17 cellular contexts compared by ENCODE assay signal in the genomic region with DNA sequence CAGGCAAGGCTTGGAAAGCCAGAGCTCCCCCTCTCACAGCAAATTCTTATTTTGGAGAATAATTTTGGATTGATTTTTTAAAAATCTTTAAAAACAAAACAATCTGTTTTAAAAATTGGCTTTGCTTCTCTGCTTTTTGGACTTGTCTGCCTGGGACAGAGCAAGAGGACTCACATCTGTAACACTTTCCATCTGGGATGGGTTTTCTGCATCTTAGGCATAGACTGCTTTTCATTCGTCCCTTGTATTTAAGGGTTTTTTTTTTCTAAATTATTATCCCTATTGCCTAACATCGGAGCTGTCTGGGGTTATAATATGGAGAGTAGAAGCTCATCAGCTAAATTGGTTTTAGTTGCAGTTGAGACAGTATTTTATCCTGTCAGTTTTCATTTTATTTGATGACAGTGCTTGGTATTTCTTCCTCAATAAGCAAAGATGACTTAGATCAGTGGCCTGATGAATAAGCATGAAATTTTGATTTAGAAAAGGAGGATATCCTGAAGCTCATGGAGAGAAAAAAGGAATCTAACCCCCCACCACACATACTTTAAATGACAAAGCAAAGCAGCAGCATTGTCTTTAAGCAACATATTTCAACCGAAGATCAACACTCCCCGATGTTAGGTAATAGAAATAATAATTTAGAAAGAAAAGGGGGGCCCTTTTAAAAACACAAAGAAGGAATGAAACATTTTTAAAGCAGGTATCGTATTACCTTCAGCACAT. TPM values are rescaled to one million over a fixed set of nuclear protein-coding genes. Genes with fewer than 3 reads are reported as not detected.
DNase-seq lines count a peak whose midpoint lies in the region; ATAC-seq and TF ChIP-seq lines count a peak whose summit lies in the region.
"Had no signal": no experiment of that assay in that cellular context is flagged by ENCODE, and none has a peak within 500 bp of the region (broad histone marks: within the 10 kb centered on the region; RNA-seq: fewer than 3 reads in every experiment).

No MANE protein-coding gene starts in this region.

- H3K4me1 ChIP-seq in adipocyte (ENCODE audit: control insufficient read depth, insufficient read depth, low read length) (peaks cover 43% of the 10 kb centered on the region), mesenchymal stem cell (ENCODE audit: control insufficient read depth, insufficient read depth, low read depth, low read length) (peaks cover 22% of the 10 kb centered on the region)

- H3K4me1 Mint-ChIP-seq in activated naive CD4-positive, alpha-beta T cell treated with anti-CD3 and anti-CD28 coated beads, Interleukin-2, amount 10 ng/mL, durations not matched to agents 7 days and 5 days, result peaks cover 17% of the 10 kb centered on the region
- H3K4me1 Mint-ChIP-seq in type B pancreatic cell (ENCODE audit: unreplicated experiment), result peaks cover 12% of the 10 kb centered on the region

- CTCF ChIA-PET in activated naive CD4-positive, alpha-beta T cell treated with anti-CD3 and anti-CD28 coated beads, Interleukin-2, amount 10 ng/mL, durations not matched to agents 7 days and 5 days (lab: Charles Lee), result no interaction called here

- H3K9ac ChIP-seq in adipocyte (ENCODE audit: low read length) (no peak overlapping the region), mesenchymal stem cell (ENCODE audit: low read length) (peak overlapping the region; percentile 90)

- no peak overlapping the region for H3K27ac Mint-ChIP-seq in activated naive CD4-positive, alpha-beta T cell treated with anti-CD3 and anti-CD28 coated beads, Interleukin-2, amount 10 ng/mL, durations not matched to agents 7 days and 5 days
- H3K27ac Mint-ChIP-seq in type B pancreatic cell, result peak overlapping the region; percentile 95

- H3K27me3 Mint-ChIP-seq in activated naive CD4-positive, alpha-beta T cell treated with anti-CD3 and anti-CD28 coated beads, Interleukin-2, amount 10 ng/mL, durations not matched to agents 7 days and 5 days, result peaks cover 51% of the 10 kb centered on the region
- H3K27me3 Mint-ChIP-seq in type B pancreatic cell, result peaks cover 12% of the 10 kb centered on the region

- H2BK5ac ChIP-seq in mesenchymal stem cell (ENCODE audit: low read depth, low read length, poor library complexity, severe bottlenecking), result no peak overlapping the region

- H3K27me3 ChIP-seq in adipocyte (replicated peaks; ENCODE audit: control insufficient read depth, insufficient read depth, low read length) (no peaks in the 10 kb centered on the region), mesenchymal stem cell (ENCODE audit: control insufficient read depth in 1 of 2, insufficient read depth in 1 of 2, low read length in 2 of 2) (peaks cover 0 to 31% of the 10 kb centered on the region in 2 experiments)

- no peak overlapping the region for H2AFZ ChIP-seq in mesenchymal stem cell (ENCODE audit: low read depth, low read length)

- H3K4ac ChIP-seq in mesenchymal stem cell (ENCODE audit: low read depth in 1 of 2, low read length in 2 of 2), result no peak overlapping the region

- in situ Hi-C loops in KBM-7 (cut with MboI; ENCODE audit: low pct_unique_long_range_greater_than_20kb, low sequenced_read_pairs), result no loop called here

- no peak overlapping the region for H3K14ac ChIP-seq in mesenchymal stem cell (ENCODE audit: low read length in 2 of 2)

- H3K4me2 ChIP-seq in mesenchymal stem cell (ENCODE audit: low read length, poor library complexity, severe bottlenecking), result peak overlapping the region; percentile 99

- H3K36me3 ChIP-seq in adipocyte (ENCODE audit: control insufficient read depth, insufficient read depth, low read length, severe bottlenecking) (no peaks in the 10 kb centered on the region), mesenchymal stem cell (ENCODE audit: control insufficient read depth in 1 of 2, insufficient read depth in 2 of 2, low read depth in 1 of 2, low read length in 2 of 2) (peaks cover 0 to 6% of the 10 kb centered on the region in 2 experiments)

- no peak overlapping the region for H2AK5ac ChIP-seq in mesenchymal stem cell (ENCODE audit: low read length, severe bottlenecking)

- H4K8ac ChIP-seq in mesenchymal stem cell (ENCODE audit: low read length), result no peak overlapping the region

- H4K91ac ChIP-seq in mesenchymal stem cell (ENCODE audit: low read length), result no peak overlapping the region

- H3K9me3 ChIP-seq in adipocyte (ENCODE audit: control insufficient read depth, low read length) (no peaks in the 10 kb centered on the region), mesenchymal stem cell (ENCODE audit: control insufficient read depth, low read length) (no peaks in the 10 kb centered on the region)

- H3K36me3 Mint-ChIP-seq in activated naive CD4-positive, alpha-beta T cell treated with anti-CD3 and anti-CD28 coated beads, Interleukin-2, amount 10 ng/mL, durations not matched to agents 7 days and 5 days, result no peaks in the 10 kb centered on the region
- H3K36me3 Mint-ChIP-seq in type B pancreatic cell, result no peaks in the 10 kb centered on the region

- H2BK15ac ChIP-seq in mesenchymal stem cell (ENCODE audit: low read depth, poor library complexity, severe bottlenecking), result no peak overlapping the region

- no peak for ATAC-seq in GM18868 (IDR thresholded peaks at IDR 0.05; ENCODE audit: unreplicated experiment)

- H3K4me3 Mint-ChIP-seq in activated naive CD4-positive, alpha-beta T cell treated with anti-CD3 and anti-CD28 coated beads, Interleukin-2, amount 10 ng/mL, durations not matched to agents 7 days and 5 days, result peak overlapping the region; percentile 74
- peak overlapping the region; percentile 95 for H3K4me3 Mint-ChIP-seq in type B pancreatic cell

- peaks cover 6% of the 10 kb centered on the region for H3K79me1 ChIP-seq in mesenchymal stem cell (replicated peaks; ENCODE audit: low read length, poor library complexity, severe bottlenecking)

- no peak for TF ChIP-seq CTCF in type B pancreatic cell (conservative IDR thresholded peaks at IDR 0.05)

- no peaks in the 10 kb centered on the region for H3K9me3 Mint-ChIP-seq in activated naive CD4-positive, alpha-beta T cell treated with anti-CD3 and anti-CD28 coated beads, Interleukin-2, amount 10 ng/mL, durations not matched to agents 7 days and 5 days
- H3K9me3 Mint-ChIP-seq in type B pancreatic cell, result no peaks in the 10 kb centered on the region

- no peak overlapping the region for H2BK12ac ChIP-seq in mesenchymal stem cell (ENCODE audit: low read length in 2 of 2)

- H2BK120ac ChIP-seq in mesenchymal stem cell (ENCODE audit: low read depth, low read length), result no peak overlapping the region

- H3K4me3 ChIP-seq in adipocyte (ENCODE audit: low read length), result no peak overlapping the region
- H3K4me3 ChIP-seq in mesenchymal stem cell (ENCODE audit: insufficient read depth in 1 of 2, low read depth in 1 of 2, low read length in 2 of 2), result no peak overlapping the region

- 76% methylated on average over 3 of the region's 5 CpGs for WGBS in mesenchymal stem cell

- H3K18ac ChIP-seq in mesenchymal stem cell (ENCODE audit: low read depth in 1 of 2, low read length in 2 of 2), result no peak overlapping the region

- no peak overlapping the region for H3K27ac ChIP-seq in mesenchymal stem cell (ENCODE audit: low read length, poor library complexity, severe bottlenecking)
- H3K27ac ChIP-seq: epithelial cell of prostate had no signal

- H3K23ac ChIP-seq in mesenchymal stem cell (ENCODE audit: low read length in 2 of 2), result no peak overlapping the region

- no peak for DNase-seq in activated naive CD4-positive, alpha-beta T cell treated with anti-CD3 and anti-CD28 coated beads, Interleukin-2, amount 10 ng/mL, durations not matched to agents 7 days and 5 days
- DNase-seq in activated naive CD4-positive, alpha-beta T cell (lab: John Stamatoyannopoulos, UW), result no peak
- DNase-seq in adipocyte (ENCODE audit: low read depth) (peak; percentile 64), mesenchymal stem cell (no peak), type B pancreatic cell (ENCODE audit: extremely low spot score, unreplicated experiment) (no peak), KBM-7 (no peak), NCI-H69 (lab: John Stamatoyannopoulos, UW) (no peak)
- DNase-seq: activated CD4-positive, alpha-beta T cell treated with anti-CD3 and anti-CD28 coated beads for 4 hours; amygdala; GDM1; GOT3; NCI-H510A; SHP77 had no signal

RNA-seq across cellular contexts. Expression of gene FZD7, which starts 2.2 kb away (rescaled TPM):
- polyA plus RNA-seq in mesenchymal stem cell (2013, experiment 1 of 2), result 25.4 TPM
- polyA plus RNA-seq in mesenchymal stem cell (2013, experiment 2 of 2), result 27.1 TPM
- 50.0 and 68.6 TPM in 2 replicates for total RNA-seq in type B pancreatic cell (ENCODE audit: low replicate concordance)

RNA-seq across cellular contexts. Expression of gene KIAA2012, which starts 41.6 kb away (rescaled TPM):
- 0.07 TPM for polyA plus RNA-seq in mesenchymal stem cell (2013, experiment 1 of 2)
- polyA plus RNA-seq in mesenchymal stem cell (2013, experiment 2 of 2), result 0.04 TPM
- 0.12 and 1.3 TPM in 2 replicates for total RNA-seq in type B pancreatic cell (ENCODE audit: low replicate concordance)
- total RNA-seq: kidney epithelial cell, M059J had no signal
